ENCODE assay signal across 1 cellular context in genomic region chr21:32612075-32612998, GRCh38.
TF ChIP-seq lines count a peak whose summit lies in the region.

TSS of gene CFAP298 (minus strand) at chr21:32612377. CDS start at chr21:32612243, 134 bp downstream.

TF ChIP-seq in K562, 482 proteins besides CTCF, POLR2A, EP300 and RAD21 (continued from another document and continues in another):
- TF ChIP-seq RREB1 (CRISPR knock-in tag; IDR thresholded peaks at IDR 0.05) (no peak; the same call in 1 of the 2 replicates), NCOA4 (IDR thresholded peaks at IDR 0.05; ENCODE audit: partially characterized antibody) (no peak), MAFF (IDR thresholded peaks at IDR 0.05; ENCODE audit: low read length) (no peak), ZHX1 (conservative IDR thresholded peaks at IDR 0.05; ENCODE audit: low read length) (peak; percentile 63; the same call in 1 of the 2 replicates), BRF1 (IDR thresholded peaks at IDR 0.05; ENCODE audit: borderline replicate concordance, extremely low read depth, insufficient read length) (no peak), BCOR (IDR thresholded peaks at IDR 0.05) (peak; percentile 62), HBP1 (CRISPR knock-in tag; IDR thresholded peaks at IDR 0.05) (no peak), NR2F6 (CRISPR knock-in tag; IDR thresholded peaks at IDR 0.05) (no peak), KAT8 (IDR thresholded peaks at IDR 0.05; ENCODE audit: low read depth) (no peak), TFAM (CRISPR knock-in tag; conservative IDR thresholded peaks at IDR 0.05) (no peak), BRF2 (IDR thresholded peaks at IDR 0.05; ENCODE audit: borderline replicate concordance, insufficient read depth, insufficient read length) (no peak), PTBP1 (IDR thresholded peaks at IDR 0.05; ENCODE audit: low read depth, low read length) (no peak), ETS1 (conservative IDR thresholded peaks at IDR 0.05; ENCODE audit: control insufficient read depth, low read depth, low read length) (peak; percentile 95), KDM5B (IDR thresholded peaks at IDR 0.05; ENCODE audit: insufficient replicate concordance, low read depth, low read length) (peak; percentile 76), GTF2E2 (tag; IDR thresholded peaks at IDR 0.05) (peak; percentile 73; the same call in 1 of the 2 replicates), PML (IDR thresholded peaks at IDR 0.05; ENCODE audit: low read length) (peak; percentile 21; the same call in 1 of the 2 replicates), SMAD2 (IDR thresholded peaks at IDR 0.05; ENCODE audit: low read depth, low read length) (no peak), RFX5 (IDR thresholded peaks at IDR 0.05; ENCODE audit: low read depth, low read length) (no peak), EGR1 (conservative IDR thresholded peaks at IDR 0.05) (peak; percentile 99), SIX5 (IDR thresholded peaks at IDR 0.05; ENCODE audit: borderline replicate concordance in 1 of 2, insufficient read depth in 1 of 2, low read depth in 1 of 2, low read length in 2 of 2) (peak in 1 of 2 experiments; percentile 33; a peak in 2 of 4 replicates), MCM2 (IDR thresholded peaks at IDR 0.05; ENCODE audit: low read depth) (no peak), RBBP5 (IDR thresholded peaks at IDR 0.05; ENCODE audit: borderline replicate concordance, insufficient read depth, low read length, poor library complexity, severe bottlenecking) (peak; percentile 97), SETDB1 (IDR thresholded peaks at IDR 0.05; ENCODE audit: low read length) (peak; percentile 49), ZKSCAN3 (CRISPR knock-in tag; IDR thresholded peaks at IDR 0.05) (no peak), ZBTB5 (IDR thresholded peaks at IDR 0.05) (no peak), C11orf30 (IDR thresholded peaks at IDR 0.05; ENCODE audit: low read depth) (peak; percentile 96), MEF2A (IDR thresholded peaks at IDR 0.05; ENCODE audit: control insufficient read depth, low read depth, low read length) (peak; percentile 32; the same call in 1 of the 2 replicates), ZNF165 (CRISPR knock-in tag; IDR thresholded peaks at IDR 0.05; ENCODE audit: borderline replicate concordance) (no peak), FOXK2 (conservative IDR thresholded peaks at IDR 0.05 in 1 of 2, IDR thresholded peaks at IDR 0.05 in 1 of 2; ENCODE audit: low read depth in 2 of 2) (peak; percentile 95 to 96), MED1 (CRISPR knock-in tag; IDR thresholded peaks at IDR 0.05; ENCODE audit: borderline replicate concordance) (no peak), ZNF253 (CRISPR knock-in tag; conservative IDR thresholded peaks at IDR 0.05) (no peak), ZBTB43 (CRISPR knock-in tag; IDR thresholded peaks at IDR 0.05) (no peak), ZNF23 (CRISPR knock-in tag; IDR thresholded peaks at IDR 0.05) (no peak), POU5F1 (IDR thresholded peaks at IDR 0.05; ENCODE audit: borderline replicate concordance, low read depth, low read length, partially characterized antibody) (no peak), ADNP (tag; IDR thresholded peaks at IDR 0.05) (no peak), ZNF445 (CRISPR knock-in tag; IDR thresholded peaks at IDR 0.05; ENCODE audit: low read depth) (no peak), BRD9 (IDR thresholded peaks at IDR 0.05; ENCODE audit: low read depth, partially characterized antibody) (no peak), ZNF311 (CRISPR knock-in tag; IDR thresholded peaks at IDR 0.05) (no peak), VEZF1 (CRISPR knock-in tag; IDR thresholded peaks at IDR 0.05) (peak; percentile 79), ZNF830 (CRISPR knock-in tag; IDR thresholded peaks at IDR 0.05) (peak; percentile 12; the same call in 1 of the 2 replicates), ZNF184 (CRISPR knock-in tag; IDR thresholded peaks at IDR 0.05) (no peak), DIDO1 (tag; IDR thresholded peaks at IDR 0.05; ENCODE audit: low read depth) (peak; percentile 96), KDM1A (IDR thresholded peaks at IDR 0.05) (0 out of 4 replicates have a peak, but pooled peaks of 1 of the 2 experiments have one; percentile 27), ATF4 (CRISPR knock-in tag; IDR thresholded peaks at IDR 0.05) (no peak)
